In genomic region chr10:74047871-74048270, GRCh38 we compare ENCODE assay signal across 12 cellular contexts. TPM values are rescaled to one million over a fixed set of nuclear protein-coding genes. Genes with fewer than 3 reads are reported as not detected.
DNase-seq lines count a peak whose midpoint lies in the region; ATAC-seq and TF ChIP-seq lines count a peak whose summit lies in the region.
"Had no signal": no experiment of that assay in that cellular context is flagged by ENCODE, and none has a peak within 500 bp of the region (broad histone marks: within the 10 kb centered on the region; RNA-seq: fewer than 3 reads in every experiment).

No MANE protein-coding gene starts in this region.

- H3K9ac ChIP-seq in HUES6 (ENCODE audit: low read length) = no peak overlapping the region

- H3K36me3 Mint-ChIP-seq in activated T-helper 1 cell treated with anti-CD3 and anti-CD28 coated beads, Interleukin-12 subunit alpha, Interleukin-12 subunit beta, Interleukin-2, Interleukin-4 antibody, amounts not matched to agents 30 ng/mL and 10 ng/mL and 1 ng/mL, durations not matched to agents 14 hours and 24 hours and 36 hours (ENCODE audit: low read depth) = peaks cover 12% of the 10 kb centered on the region
- H3K36me3 Mint-ChIP-seq: activated naive CD4-positive, alpha-beta T cell treated with anti-CD3 and anti-CD28 coated beads, Interleukin-2, amount 50 U/mL, for 72 hours had no signal

- peaks cover 52% of the 10 kb centered on the region for H3K36me3 ChIP-seq in HUES6 (ENCODE audit: control insufficient read depth, insufficient read depth, low read length)
- H3K36me3 ChIP-seq in left lung = peaks cover 0 to 31% of the 10 kb centered on the region in 2 donors

- no peaks in the 10 kb centered on the region for H3K4me1 Mint-ChIP-seq in activated T-helper 1 cell treated with anti-CD3 and anti-CD28 coated beads, Interleukin-12 subunit alpha, Interleukin-12 subunit beta, Interleukin-2, Interleukin-4 antibody, amounts not matched to agents 30 ng/mL and 10 ng/mL and 1 ng/mL, durations not matched to agents 14 hours and 24 hours and 36 hours (ENCODE audit: low read depth)

- H3K9me3 Mint-ChIP-seq in activated T-helper 1 cell treated with anti-CD3 and anti-CD28 coated beads, Interleukin-12 subunit alpha, Interleukin-12 subunit beta, Interleukin-2, Interleukin-4 antibody, amounts not matched to agents 30 ng/mL and 10 ng/mL and 1 ng/mL, durations not matched to agents 14 hours and 24 hours and 36 hours = no peaks in the 10 kb centered on the region
- H3K9me3 Mint-ChIP-seq: activated naive CD4-positive, alpha-beta T cell treated with anti-CD3 and anti-CD28 coated beads, Interleukin-2, amount 50 U/mL, for 72 hours; naive thymus-derived CD4-positive, alpha-beta T cell had no signal

- H3K27me3 Mint-ChIP-seq in activated T-helper 1 cell treated with anti-CD3 and anti-CD28 coated beads, Interleukin-12 subunit alpha, Interleukin-12 subunit beta, Interleukin-2, Interleukin-4 antibody, amounts not matched to agents 30 ng/mL and 10 ng/mL and 1 ng/mL, durations not matched to agents 14 hours and 24 hours and 36 hours (ENCODE audit: insufficient read depth) = peaks cover 2% of the 10 kb centered on the region
- H3K27me3 Mint-ChIP-seq: naive thymus-derived CD4-positive, alpha-beta T cell had no signal

- H3K9me3 ChIP-seq in HUES6 (ENCODE audit: control insufficient read depth, insufficient read depth, low read depth, low read length) = no peaks in the 10 kb centered on the region
- no peaks in the 10 kb centered on the region for H3K9me3 ChIP-seq in left lung

- peak; percentile 40 for DNase-seq in AG08395 (ENCODE audit: low spot score)
- peak; percentile 9 for DNase-seq in SW480 (ENCODE audit: low spot score)
- DNase-seq in left lung = no peak
- no peak for DNase-seq in G401 (ENCODE audit: low spot score)
- DNase-seq in posterior cingulate gyrus = no peak
- DNase-seq in activated T-helper 1 cell treated with anti-CD3 and anti-CD28 coated beads, Interleukin-12 subunit alpha, Interleukin-12 subunit beta, Interleukin-2, Interleukin-4 antibody, amounts not matched to agents 30 ng/mL and 10 ng/mL and 1 ng/mL, durations not matched to agents 14 hours and 24 hours and 36 hours (ENCODE audit: low spot score) = no peak
- DNase-seq: foreskin melanocyte; naive thymus-derived CD4-positive, alpha-beta T cell; NCI-H1436 had no signal

- peaks cover 7% of the 10 kb centered on the region; the same call in 1 of the 2 replicates for H3K4me1 ChIP-seq in HUES6 (ENCODE audit: control insufficient read depth, insufficient read depth, low read length)
- peaks cover 0 to 49% of the 10 kb centered on the region in 2 donors for H3K4me1 ChIP-seq in left lung

- in situ Hi-C loops in G401 (cut with HindIII; ENCODE audit: low sequenced_read_pairs) = no loop called here

- H3K27me3 ChIP-seq in HUES6 (ENCODE audit: control insufficient read depth, insufficient read depth, low read length) (no peaks in the 10 kb centered on the region), left lung (no peaks in the 10 kb centered on the region)

- no peak overlapping the region for H3K27ac Mint-ChIP-seq in activated T-helper 1 cell treated with anti-CD3 and anti-CD28 coated beads, Interleukin-12 subunit alpha, Interleukin-12 subunit beta, Interleukin-2, Interleukin-4 antibody, amounts not matched to agents 30 ng/mL and 10 ng/mL and 1 ng/mL, durations not matched to agents 14 hours and 24 hours and 36 hours
- H3K27ac Mint-ChIP-seq: activated naive CD4-positive, alpha-beta T cell treated with anti-CD3 and anti-CD28 coated beads, Interleukin-2, amount 50 U/mL, for 72 hours had no signal

- no peak for TF ChIP-seq CTCF in left lung (IDR thresholded peaks at IDR 0.05)

- no peak overlapping the region for H3K4me3 Mint-ChIP-seq in activated T-helper 1 cell treated with anti-CD3 and anti-CD28 coated beads, Interleukin-12 subunit alpha, Interleukin-12 subunit beta, Interleukin-2, Interleukin-4 antibody, amounts not matched to agents 30 ng/mL and 10 ng/mL and 1 ng/mL, durations not matched to agents 14 hours and 24 hours and 36 hours
- H3K4me3 Mint-ChIP-seq: naive thymus-derived CD4-positive, alpha-beta T cell had no signal

- H3K4me3 ChIP-seq in HUES6 (ENCODE audit: low read depth, low read length) = no peak overlapping the region
- no peak overlapping the region for H3K4me3 ChIP-seq in left lung

- 0 out of 2 replicates have a peak overlapping the region, but pooled peaks have one; percentile 18 for H3K27ac ChIP-seq in HUES6 (ENCODE audit: low read depth, low read length)
- peak overlapping the region; percentile 64 to 72 for H3K27ac ChIP-seq in left lung

- intact Hi-C loops in left lung (cut with DNase I) (no loop called here), posterior cingulate gyrus (cut with DNase I) (no loop called here)
- intact Hi-C loops in activated T-helper 1 cell treated with anti-CD3 and anti-CD28 coated beads, Interleukin-12 subunit alpha, Interleukin-12 subunit beta, Interleukin-2, Interleukin-4 antibody, amounts not matched to agents 30 ng/mL and 10 ng/mL and 1 ng/mL, durations not matched to agents 14 hours and 24 hours and 36 hours (cut with micrococcal nuclease) = no loop called here

- peak; percentile 79 for ATAC-seq in left lung
- ATAC-seq in GM19324 (IDR thresholded peaks at IDR 0.05; ENCODE audit: low FRiP score, unreplicated experiment) = no peak
- ATAC-seq: activated naive CD4-positive, alpha-beta T cell treated with anti-CD3 and anti-CD28 coated beads, Interleukin-2, amount 50 U/mL, for 72 hours; naive thymus-derived CD4-positive, alpha-beta T cell had no signal

RNA-seq across cellular contexts. Expression of gene VCL, which starts 50.0 kb away (rescaled TPM):
- 100 to 1,000 TPM; 179 to 195 TPM for total RNA-seq in left lung
- total RNA-seq in G401 (2014; rRNA removed; shearing (Covaris generic)) = 310 and 384 TPM in 2 replicates
- 24.4 and 26.0 TPM in 2 replicates for total RNA-seq in activated T-helper 1 cell treated with anti-CD3 and anti-CD28 coated beads, Interleukin-12 subunit alpha, Interleukin-12 subunit beta, Interleukin-2, Interleukin-4 antibody, amounts not matched to agents 30 ng/mL and 10 ng/mL and 1 ng/mL, durations not matched to agents 14 hours and 24 hours and 36 hours

Comparison
In these comparisons a context has a peak if more than half of its experiments do, and no peak if none do; other contexts are left out.
1. DNase-seq: peak in AG08395 (single experiment) and SW480 (single experiment); none in left lung (0 of 2), G401 (single experiment), posterior cingulate gyrus (0 of 10) and activated T-helper 1 cell treated with anti-CD3 and anti-CD28 coated beads, Interleukin-12 subunit alpha, Interleukin-12 subunit beta, Interleukin-2, Interleukin-4 antibody, amounts not matched to agents 30 ng/mL and 10 ng/mL and 1 ng/mL, durations not matched to agents 14 hours and 24 hours and 36 hours (single experiment).